ENCODE assay signal across 1 cellular context in the genomic region with DNA sequence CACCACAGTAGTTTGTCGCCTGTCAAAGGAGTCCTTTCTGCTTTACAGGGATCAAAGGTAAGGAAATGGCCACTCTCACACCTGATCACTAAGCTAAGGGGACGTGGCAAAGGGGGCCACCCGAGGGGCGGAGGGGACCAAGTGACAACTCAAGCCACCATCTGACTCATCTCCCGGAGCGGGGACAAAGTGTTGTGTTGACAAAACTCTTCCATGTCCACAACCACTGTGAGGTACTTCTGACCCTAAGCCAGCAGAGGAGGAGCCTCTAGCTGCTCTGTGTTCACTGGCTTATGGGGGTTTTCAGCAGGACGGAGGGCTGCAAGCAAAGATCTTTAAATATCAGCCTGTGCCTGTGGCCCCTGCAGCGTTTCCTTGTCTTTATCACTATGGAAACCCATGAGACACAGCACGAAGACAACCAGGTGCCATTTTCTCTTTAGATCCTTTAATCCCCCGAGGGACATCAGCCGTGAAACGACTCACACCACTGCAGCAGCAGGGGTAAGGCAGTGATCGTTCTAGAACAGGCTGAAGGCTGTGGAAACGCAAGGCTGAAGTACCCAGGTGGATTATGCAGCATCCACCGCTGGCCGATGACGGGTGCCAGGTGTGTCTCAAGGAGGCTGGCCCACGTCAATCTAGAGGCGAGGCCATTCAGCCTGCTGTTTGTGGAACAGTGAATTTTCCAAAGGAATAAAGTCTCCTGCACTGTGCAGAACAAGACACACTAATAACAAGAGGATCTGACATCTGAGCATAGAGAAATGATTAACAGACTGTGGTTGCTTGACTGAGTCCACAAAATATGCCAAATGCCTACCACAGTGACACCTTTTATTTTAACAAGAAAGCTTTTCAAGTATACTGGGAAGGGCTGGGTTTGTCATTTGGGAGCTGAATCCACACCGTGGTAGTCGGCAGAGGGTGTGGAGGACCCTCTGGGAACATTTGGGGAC.
TF ChIP-seq lines count a peak whose summit lies in the region.

No MANE protein-coding gene starts in this region.

TF ChIP-seq in GM23338, 12 proteins besides CTCF, POLR2A, EP300 and RAD21 (continued from another document):
- TF ChIP-seq ZNF462 (CRISPR knock-in tag; IDR thresholded peaks at IDR 0.05) (no peak), EZH2 (IDR thresholded peaks at IDR 0.05; ENCODE audit: low read depth, unreplicated experiment) (no peak)
